ENCODE assay signal across 25 cellular contexts in genomic region chr12:128408669-128409068, GRCh38.
A peak's percentile ranks its signal among the peaks of the same experiment; 100 is the strongest.
DNase-seq lines count a peak whose midpoint lies in the region; ATAC-seq and TF ChIP-seq lines count a peak whose summit lies in the region.
"Had no signal": no experiment of that assay in that cellular context is flagged by ENCODE, and none has a peak within 500 bp of the region (broad histone marks: within the 10 kb centered on the region; RNA-seq: fewer than 3 reads in every experiment).

No MANE protein-coding gene starts in this region.

- H3K4me2 ChIP-seq in neural progenitor cell, result peak overlapping the region; percentile 64
- H3K4me2 ChIP-seq: BLaER1 treated with 17β-estradiol and CSF1 and Interleukin-3, amounts not matched to agents 10 nM and 100 nM; SK-N-SH had no signal

- H3K27me3 ChIP-seq in endodermal cell (ENCODE audit: control insufficient read depth, insufficient read depth, low read length, poor library complexity, severe bottlenecking), result no peaks in the 10 kb centered on the region
- no peaks in the 10 kb centered on the region for H3K27me3 ChIP-seq in neural progenitor cell
- no peaks in the 10 kb centered on the region for H3K27me3 ChIP-seq in testis
- H3K27me3 ChIP-seq: BLaER1 treated with 17β-estradiol and CSF1 and Interleukin-3, amounts not matched to agents 10 nM and 100 nM had no signal

- H3K4me1 Mint-ChIP-seq in endodermal cell (peaks cover 2% of the 10 kb centered on the region), neural progenitor cell (peaks cover 21% of the 10 kb centered on the region)

- intact Hi-C loops in testis (cut with DNase I; ENCODE audit: low total_unique reads), result no loop called here

- TF ChIP-seq POLR2A in testis (IDR thresholded peaks at IDR 0.05), result no peak

- 77 to 78% methylated on average over 6 to 9 of the region's 9 CpGs for WGBS in endodermal cell (ENCODE audit: insufficient coverage in 1 of 2, insufficient read length in 1 of 2), 2 experiments
- 43% methylated on average over 9 of the region's 9 CpGs for WGBS in testis, 2 donors

- no peaks in the 10 kb centered on the region for H3K4me1 ChIP-seq in endodermal cell (ENCODE audit: control insufficient read depth, insufficient read depth, low read length)
- H3K4me1 ChIP-seq in neural progenitor cell, result peaks cover 15% of the 10 kb centered on the region
- H3K4me1 ChIP-seq in testis, result peaks cover 3% of the 10 kb centered on the region
- H3K4me1 ChIP-seq: BLaER1 treated with 17β-estradiol and CSF1 and Interleukin-3, amounts not matched to agents 10 nM and 100 nM; Caco-2 had no signal

- no peak for ATAC-seq in GM18868 (IDR thresholded peaks at IDR 0.05; ENCODE audit: unreplicated experiment)
- ATAC-seq: HCT116, Panc1 had no signal

- no peaks in the 10 kb centered on the region for H3K36me3 Mint-ChIP-seq in endodermal cell (ENCODE audit: low read depth)
- H3K36me3 Mint-ChIP-seq in neural progenitor cell, result peaks cover 64% of the 10 kb centered on the region
- H3K36me3 Mint-ChIP-seq: CD4-positive, alpha-beta memory T cell had no signal

- no peak overlapping the region for H2AFZ ChIP-seq in neural progenitor cell (replicated peaks)

- H3K9ac ChIP-seq in endodermal cell (ENCODE audit: extremely low read depth, low read length, poor library complexity, severe bottlenecking) (no peak overlapping the region), neural progenitor cell (no peak overlapping the region)
- H3K9ac ChIP-seq: BLaER1 treated with 17β-estradiol and CSF1 and Interleukin-3, amounts not matched to agents 10 nM and 100 nM; SK-N-SH had no signal

- H3K27ac ChIP-seq in endodermal cell (ENCODE audit: low read depth, low read length) (no peak overlapping the region), neural progenitor cell (peak overlapping the region; percentile 74), testis (no peak overlapping the region)
- H3K27ac ChIP-seq: 22Rv1; BLaER1 treated with 17β-estradiol and CSF1 and Interleukin-3, amounts not matched to agents 10 nM and 100 nM had no signal

- H4K20me1 ChIP-seq in neural progenitor cell (ENCODE audit: low read depth), result no peaks in the 10 kb centered on the region
- H4K20me1 ChIP-seq: BLaER1 treated with 17β-estradiol and CSF1 and Interleukin-3, amounts not matched to agents 10 nM and 100 nM had no signal

- H3K4me3 ChIP-seq in endodermal cell (ENCODE audit: low read length) (no peak overlapping the region), neural progenitor cell (no peak overlapping the region), testis (no peak overlapping the region)
- H3K4me3 ChIP-seq: BLaER1 treated with 17β-estradiol and CSF1 and Interleukin-3, amounts not matched to agents 10 nM and 100 nM had no signal

- TF ChIP-seq CTCF in endodermal cell (conservative IDR thresholded peaks at IDR 0.05), result no peak
- TF ChIP-seq CTCF in neural progenitor cell (IDR thresholded peaks at IDR 0.05), result no peak
- TF ChIP-seq CTCF in testis (IDR thresholded peaks at IDR 0.05), result no peak

- peaks cover 13% of the 10 kb centered on the region for H3F3A ChIP-seq in neural progenitor cell (ENCODE audit: low read depth)

- peaks cover 3% of the 10 kb centered on the region for H3K9me3 Mint-ChIP-seq in endodermal cell
- H3K9me3 Mint-ChIP-seq in neural progenitor cell, result peaks cover 34% of the 10 kb centered on the region

- no peaks in the 10 kb centered on the region for H3K79me2 ChIP-seq in neural progenitor cell (ENCODE audit: low read depth)

- no peaks in the 10 kb centered on the region for H3K9me3 ChIP-seq in endodermal cell (ENCODE audit: control insufficient read depth, low read length)
- no peaks in the 10 kb centered on the region for H3K9me3 ChIP-seq in neural progenitor cell (ENCODE audit: low read depth)
- H3K9me3 ChIP-seq in testis, result no peaks in the 10 kb centered on the region
- H3K9me3 ChIP-seq: Caco-2, SK-N-SH had no signal

- DNase-seq in NCI-H82 (lab: John Stamatoyannopoulos, UW) (peak; percentile 13), NCI-H82 treated with DMSO at 0.1 percent for 48 hours (lab: John Stamatoyannopoulos, UW; ENCODE audit: unreplicated experiment) (no peak), endodermal cell (peak; percentile 64), neural progenitor cell (ENCODE audit: low spot score) (peak; percentile 60), testis (no peak)
- no peak for DNase-seq in NK-92 treated with Interleukin-12 subunit alpha and Interleukin-12 subunit beta, amount 100 ng/mL, for 24 hours (lab: John Stamatoyannopoulos, UW)
- DNase-seq in stimulated activated CD4-positive, alpha-beta T cell treated with anti-CD3 and anti-CD28 coated beads, Interleukin-1b, Interleukin-23, amount 100 ng/mL, for 48 hours, result no peak
- DNase-seq: ACHN; Caco-2; CD4-positive, alpha-beta memory T cell; DMS 273 treated with DMSO at 0.1 percent for 48 hours; DMS79 treated with DMSO at 0.1 percent for 48 hours; GOT3; Karpas-422; NCI-H1694 treated with DMSO at 0.1 percent for 48 hours; NCI-H2081 treated with DMSO at 0.1 percent for 48 hours; NCI-H446 treated with DMSO at 0.1 percent for 48 hours; NCI-H526 treated with DMSO at 0.1 percent for 48 hours; SIG-M5; SK-N-SH had no signal

- H3K36me3 ChIP-seq in endodermal cell (ENCODE audit: control insufficient read depth, insufficient read depth, low read length) (no peaks in the 10 kb centered on the region), neural progenitor cell (no peaks in the 10 kb centered on the region), testis (ENCODE audit: low read depth, missing control alignments) (no peaks in the 10 kb centered on the region)
- H3K36me3 ChIP-seq: BLaER1 treated with 17β-estradiol and CSF1 and Interleukin-3, amounts not matched to agents 10 nM and 100 nM had no signal

- no peak overlapping the region for H3K4me3 Mint-ChIP-seq in endodermal cell
- peak overlapping the region; percentile 64 for H3K4me3 Mint-ChIP-seq in neural progenitor cell
- H3K4me3 Mint-ChIP-seq: CD4-positive, alpha-beta memory T cell had no signal

- peaks cover 13% of the 10 kb centered on the region for H3K27me3 Mint-ChIP-seq in endodermal cell (ENCODE audit: insufficient read depth)
- peaks cover 5% of the 10 kb centered on the region for H3K27me3 Mint-ChIP-seq in neural progenitor cell (ENCODE audit: insufficient read depth, low read depth)

- H3K27ac Mint-ChIP-seq in endodermal cell (no peak overlapping the region), neural progenitor cell (peak overlapping the region; percentile 77)
- H3K27ac Mint-ChIP-seq: CD4-positive, alpha-beta memory T cell had no signal

Comparison
In these comparisons a context has a peak if more than half of its experiments do, and no peak if none do; other contexts are left out.
1. DNase-seq: peak in NCI-H82 (single experiment), endodermal cell (single experiment) and neural progenitor cell (single experiment); none in NCI-H82 treated with DMSO at 0.1 percent for 48 hours (single experiment), NK-92 treated with Interleukin-12 subunit alpha and Interleukin-12 subunit beta, amount 100 ng/mL, for 24 hours (single experiment), testis (single experiment) and stimulated activated CD4-positive, alpha-beta T cell treated with anti-CD3 and anti-CD28 coated beads, Interleukin-1b, Interleukin-23, amount 100 ng/mL, for 48 hours (single experiment).